Comparison of ENCODE assay signal across 9 cellular contexts in genomic region chrX:7120578-7121219, GRCh38. TPM values are rescaled to one million over a fixed set of nuclear protein-coding genes. Genes with fewer than 3 reads are reported as not detected.
DNase-seq lines count a peak whose midpoint lies in the region; ATAC-seq and TF ChIP-seq lines count a peak whose summit lies in the region.
"Had no signal": no experiment of that assay in that cellular context is flagged by ENCODE, and none has a peak within 500 bp of the region (broad histone marks: within the 10 kb centered on the region; RNA-seq: fewer than 3 reads in every experiment).

No MANE protein-coding gene starts in this region.

- CTCF ChIA-PET in activated naive CD4-positive, alpha-beta T cell treated with anti-CD3 and anti-CD28 coated beads, Interleukin-2, amount 10 ng/mL, durations not matched to agents 7 days and 5 days (lab: Charles Lee): no interaction called here

- no peak overlapping the region for H3K4me3 ChIP-seq in retinal pigment epithelial cell (ENCODE audit: low read length)
- H3K4me3 ChIP-seq: ovary had no signal

- H3K4me1 Mint-ChIP-seq in activated naive CD4-positive, alpha-beta T cell treated with anti-CD3 and anti-CD28 coated beads, Interleukin-2, amount 10 ng/mL, durations not matched to agents 7 days and 5 days: peaks cover 9% of the 10 kb centered on the region
- H3K4me1 Mint-ChIP-seq in activated CD4-positive, alpha-beta T cell treated with anti-CD3 and anti-CD28 coated beads, Interleukin-2, amount 10 ng/mL, durations not matched to agents 24 days and 14 days: no peaks in the 10 kb centered on the region

- ATAC-seq in GM21786 (IDR thresholded peaks at IDR 0.05; ENCODE audit: unreplicated experiment) (peak; percentile 34), GM21367 (IDR thresholded peaks at IDR 0.05; ENCODE audit: unreplicated experiment) (no peak)

- TF ChIP-seq CTCF in retinal pigment epithelial cell (conservative IDR thresholded peaks at IDR 0.05; ENCODE audit: low read depth, low read length): no peak

- no peak overlapping the region for H3K27ac Mint-ChIP-seq in activated naive CD4-positive, alpha-beta T cell treated with anti-CD3 and anti-CD28 coated beads, Interleukin-2, amount 10 ng/mL, durations not matched to agents 7 days and 5 days
- H3K27ac Mint-ChIP-seq in activated CD4-positive, alpha-beta T cell treated with anti-CD3 and anti-CD28 coated beads, Interleukin-2, amount 10 ng/mL, durations not matched to agents 24 days and 14 days: no peak overlapping the region

- no peaks in the 10 kb centered on the region for H3K27me3 Mint-ChIP-seq in activated naive CD4-positive, alpha-beta T cell treated with anti-CD3 and anti-CD28 coated beads, Interleukin-2, amount 10 ng/mL, durations not matched to agents 7 days and 5 days
- no peaks in the 10 kb centered on the region for H3K27me3 Mint-ChIP-seq in activated CD4-positive, alpha-beta T cell treated with anti-CD3 and anti-CD28 coated beads, Interleukin-2, amount 10 ng/mL, durations not matched to agents 24 days and 14 days

- DNase-seq in NCI-H2227 treated with DMSO at 0.1 percent for 48 hours (lab: John Stamatoyannopoulos, UW) (peak; percentile 39), dermis microvascular lymphatic vessel endothelial cell (ENCODE audit: low read depth in 2 of 2) (peak; percentile 65 to 81), retinal pigment epithelial cell (ENCODE audit: low read depth) (peak; percentile 22), HuH-7.5 (ENCODE audit: low spot score) (no peak)
- DNase-seq in activated naive CD4-positive, alpha-beta T cell treated with anti-CD3 and anti-CD28 coated beads, Interleukin-2, amount 10 ng/mL, durations not matched to agents 7 days and 5 days: no peak
- no peak for DNase-seq in activated CD4-positive, alpha-beta T cell treated with anti-CD3 and anti-CD28 coated beads, Interleukin-2, amount 10 ng/mL, durations not matched to agents 24 days and 14 days
- DNase-seq: ovary had no signal

- intact Hi-C loops in activated CD4-positive, alpha-beta T cell treated with anti-CD3 and anti-CD28 coated beads, Interleukin-2, amount 10 ng/mL, durations not matched to agents 24 days and 14 days (cut with micrococcal nuclease): no loop called here

- no peaks in the 10 kb centered on the region for H3K9me3 Mint-ChIP-seq in activated naive CD4-positive, alpha-beta T cell treated with anti-CD3 and anti-CD28 coated beads, Interleukin-2, amount 10 ng/mL, durations not matched to agents 7 days and 5 days
- no peaks in the 10 kb centered on the region for H3K9me3 Mint-ChIP-seq in activated CD4-positive, alpha-beta T cell treated with anti-CD3 and anti-CD28 coated beads, Interleukin-2, amount 10 ng/mL, durations not matched to agents 24 days and 14 days

- H3K4me3 Mint-ChIP-seq in activated naive CD4-positive, alpha-beta T cell treated with anti-CD3 and anti-CD28 coated beads, Interleukin-2, amount 10 ng/mL, durations not matched to agents 7 days and 5 days: no peak overlapping the region
- no peak overlapping the region for H3K4me3 Mint-ChIP-seq in activated CD4-positive, alpha-beta T cell treated with anti-CD3 and anti-CD28 coated beads, Interleukin-2, amount 10 ng/mL, durations not matched to agents 24 days and 14 days

- peaks cover 13% of the 10 kb centered on the region for H3K36me3 Mint-ChIP-seq in activated naive CD4-positive, alpha-beta T cell treated with anti-CD3 and anti-CD28 coated beads, Interleukin-2, amount 10 ng/mL, durations not matched to agents 7 days and 5 days
- H3K36me3 Mint-ChIP-seq in activated CD4-positive, alpha-beta T cell treated with anti-CD3 and anti-CD28 coated beads, Interleukin-2, amount 10 ng/mL, durations not matched to agents 24 days and 14 days (ENCODE audit: low read depth): peaks cover 9% of the 10 kb centered on the region

RNA-seq across cellular contexts. Expression of gene STS, which starts 26.8 kb away (rescaled TPM):
- 4.9 and 7.8 TPM in 2 replicates for total RNA-seq in dermis microvascular lymphatic vessel endothelial cell
- 0.86 and 1.0 TPM in 2 replicates for total RNA-seq in activated CD4-positive, alpha-beta T cell treated with anti-CD3 and anti-CD28 coated beads, Interleukin-2, amount 10 ng/mL, durations not matched to agents 24 days and 14 days

RNA-seq across cellular contexts. Expression of gene PUDP, which starts 27.3 kb away (rescaled TPM):
- total RNA-seq in dermis microvascular lymphatic vessel endothelial cell: 10.7 and 13.8 TPM in 2 replicates
- total RNA-seq in activated CD4-positive, alpha-beta T cell treated with anti-CD3 and anti-CD28 coated beads, Interleukin-2, amount 10 ng/mL, durations not matched to agents 24 days and 14 days: 17.4 and 19.5 TPM in 2 replicates

Comparison
In these comparisons a context has a peak if more than half of its experiments do, and no peak if none do; other contexts are left out.
1. DNase-seq: peak in NCI-H2227 treated with DMSO at 0.1 percent for 48 hours (single experiment), dermis microvascular lymphatic vessel endothelial cell (2 of 2) and retinal pigment epithelial cell (single experiment); none in activated naive CD4-positive, alpha-beta T cell treated with anti-CD3 and anti-CD28 coated beads, Interleukin-2, amount 10 ng/mL, durations not matched to agents 7 days and 5 days (single experiment), activated CD4-positive, alpha-beta T cell treated with anti-CD3 and anti-CD28 coated beads, Interleukin-2, amount 10 ng/mL, durations not matched to agents 24 days and 14 days (single experiment) and HuH-7.5 (single experiment).